Comparison of ENCODE assay signal across 18 cellular contexts in the genomic region with DNA sequence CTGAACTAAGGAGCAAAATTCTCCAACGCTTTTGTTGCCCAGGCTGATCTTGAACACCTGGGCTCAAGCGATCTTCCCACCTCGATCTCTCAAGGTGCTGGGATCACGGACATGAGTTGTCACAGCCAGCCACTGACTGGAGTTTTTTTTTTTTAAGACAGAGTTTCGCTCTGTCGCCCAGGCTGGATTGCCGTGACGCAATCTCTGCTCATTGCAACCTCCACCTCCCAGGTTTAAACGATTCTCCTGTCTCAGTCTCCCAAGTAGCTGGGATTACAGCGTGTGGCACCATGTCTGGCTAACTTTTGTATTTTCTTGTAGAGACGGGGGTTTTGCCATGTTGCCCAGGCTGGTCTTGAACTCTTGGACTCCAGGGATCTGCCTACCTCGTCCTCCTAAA. TPM values are rescaled to one million over a fixed set of nuclear protein-coding genes. Genes with fewer than 3 reads are reported as not detected.
DNase-seq lines count a peak whose midpoint lies in the region; ATAC-seq and TF ChIP-seq lines count a peak whose summit lies in the region.
"Had no signal": no experiment of that assay in that cellular context is flagged by ENCODE, and none has a peak within 500 bp of the region (broad histone marks: within the 10 kb centered on the region; RNA-seq: fewer than 3 reads in every experiment).

No MANE protein-coding gene starts in this region.

- H3K4me1 ChIP-seq in DOHH2 (ENCODE audit: control insufficient read depth, low read length) (peaks cover 89% of the 10 kb centered on the region), spleen (peaks cover 26 to 92% (median 66%) of the 10 kb centered on the region in 6 donors)

- peaks cover 19% of the 10 kb centered on the region for H3F3A ChIP-seq in DOHH2 (ENCODE audit: control insufficient read depth, insufficient read depth)

- H3K9me3 ChIP-seq in DOHH2 (ENCODE audit: control insufficient read depth, insufficient read depth, low read length) (no peaks in the 10 kb centered on the region), spleen (no peaks in the 10 kb centered on the region)
- H3K9me3 ChIP-seq: BE2C had no signal

- DNase-seq in chondrocyte (ENCODE audit: low spot score) (peak; percentile 20), spleen (peak; percentile 41), GM19238 (ENCODE audit: insufficient read length, low spot score) (no peak), RKO (ENCODE audit: low spot score) (no peak)
- DNase-seq: CD8-positive, alpha-beta memory T cell; GDM1; KBM-7; NCI-H1092 treated with DMSO at 0.1 percent for 48 hours; NCI-H1694; NCI-H510A treated with DMSO at 0.1 percent for 48 hours; T-cell had no signal

- no peak for TF ChIP-seq POLR2A in spleen (IDR thresholded peaks at IDR 0.05)

- H3K36me3 Mint-ChIP-seq in chondrocyte (ENCODE audit: low read depth) = peaks cover 1% of the 10 kb centered on the region

- H3K27ac ChIP-seq in DOHH2 (ENCODE audit: low read depth, low read length) (peak overlapping the region; percentile 17; the same call in 1 of the 2 replicates), spleen (peak overlapping the region in 2 of 8 donors; percentile 2 to 32)
- H3K27ac ChIP-seq: SK-N-MC had no signal

- H3K27ac Mint-ChIP-seq in chondrocyte (ENCODE audit: unreplicated experiment) = no peak overlapping the region
- H3K27ac Mint-ChIP-seq: T-cell had no signal

- TF ChIP-seq RAD21 in Ishikawa (IDR thresholded peaks at IDR 0.05; ENCODE audit: low read depth) = no peak

- H3K4me3 Mint-ChIP-seq in chondrocyte (ENCODE audit: unreplicated experiment) = no peak overlapping the region
- H3K4me3 Mint-ChIP-seq: CD8-positive, alpha-beta memory T cell; T-cell had no signal

- no peaks in the 10 kb centered on the region for H3K27me3 Mint-ChIP-seq in chondrocyte (ENCODE audit: low read depth)
- H3K27me3 Mint-ChIP-seq: CD8-positive, alpha-beta memory T cell; T-cell had no signal

- intact Hi-C loops in spleen (cut with DNase I; ENCODE audit: low total_unique reads) = loop anchor here (10.0 kb wide), 1 partner anchor 98 kb away; no protein-coding TSS in a partner anchor

- TF ChIP-seq EP300 in Ishikawa (IDR thresholded peaks at IDR 0.05; ENCODE audit: borderline replicate concordance) = no peak

- H3K4me3 ChIP-seq in DOHH2 (ENCODE audit: low read length) = no peak overlapping the region
- H3K4me3 ChIP-seq in spleen = no peak overlapping the region
- H3K4me3 ChIP-seq: GM12878, SK-N-MC had no signal

- peaks cover 47% of the 10 kb centered on the region for H3K4me1 Mint-ChIP-seq in chondrocyte (ENCODE audit: low read depth)

- H3K4me2 ChIP-seq in DOHH2 (ENCODE audit: low read length) = no peak overlapping the region; the same call in 1 of the 2 replicates

- peaks cover 91% of the 10 kb centered on the region for H3K79me2 ChIP-seq in DOHH2 (ENCODE audit: control insufficient read depth, low read length)

- H3K9me2 ChIP-seq in DOHH2 (replicated peaks; ENCODE audit: control insufficient read depth, low read length) = no peaks in the 10 kb centered on the region

- H4K20me1 ChIP-seq in DOHH2 (ENCODE audit: control insufficient read depth, insufficient read depth, low read depth, low read length) = 0 out of 2 replicates have a peak, but pooled peaks cover 4% of the 10 kb centered on the region

- TF ChIP-seq CTCF in DOHH2 (IDR thresholded peaks at IDR 0.05; ENCODE audit: low read depth, low read length, poor library complexity, severe bottlenecking) (no peak), chondrocyte (IDR thresholded peaks at IDR 0.05) (no peak), spleen (IDR thresholded peaks at IDR 0.05 in 8 of 11, conservative IDR thresholded peaks at IDR 0.05 in 3 of 11) (no peak)

- no peak for ATAC-seq in GM21423 (IDR thresholded peaks at IDR 0.05; ENCODE audit: unreplicated experiment)
- ATAC-seq: GM12878, Right ventricle myocardium inferior, T-cell had no signal

- H3K27me3 ChIP-seq in DOHH2 (ENCODE audit: control insufficient read depth, low read length) (no peaks in the 10 kb centered on the region), spleen (replicated peaks in 1 of 7) (no peaks in the 10 kb centered on the region)
- H3K27me3 ChIP-seq: BE2C had no signal

- H3K36me3 ChIP-seq in DOHH2 (ENCODE audit: control insufficient read depth, low read length) (peaks cover 63% of the 10 kb centered on the region), spleen (peaks cover 0 to 36% (median 0%) of the 10 kb centered on the region in 6 donors)
- H3K36me3 ChIP-seq: BE2C had no signal

- WGBS in spleen, 5 donors = 76 to 95% (median 85%) methylated on average over 12 of the region's 12 CpGs

- H3K9me3 Mint-ChIP-seq in chondrocyte (ENCODE audit: low read depth) = no peaks in the 10 kb centered on the region
- H3K9me3 Mint-ChIP-seq: CD8-positive, alpha-beta memory T cell; T-cell had no signal

TF ChIP-seq in Ishikawa, 13 proteins besides CTCF, POLR2A, EP300 and RAD21:
- TF ChIP-seq CEBPB (IDR thresholded peaks at IDR 0.05) = peak; percentile 48; the same call in 1 of the 2 replicates
- TF ChIP-seq, protein P1, sequence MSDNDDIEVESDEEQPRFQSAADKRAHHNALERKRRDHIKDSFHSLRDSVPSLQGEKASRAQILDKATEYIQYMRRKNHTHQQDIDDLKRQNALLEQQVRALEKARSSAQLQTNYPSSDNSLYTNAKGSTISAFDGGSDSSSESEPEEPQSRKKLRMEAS (IDR thresholded peaks at IDR 0.05) = no peak
TF ChIP-seq in Ishikawa: peak in this region for 1.

RNA-seq across cellular contexts. Expression of gene EHMT1, which starts 58.2 kb away (rescaled TPM):
- 59.6 to 92.3 TPM (median 61.0 TPM) in 3 replicates for total RNA-seq in chondrocyte
- total RNA-seq in spleen = 100 to 1,000 TPM in 6 of 7 donors, 10 to 100 TPM in 1; 87.7 to 163 (median 130) TPM
- 10 to 100 TPM; 35.5 to 60.9 (median 54.9) TPM for polyA plus RNA-seq in spleen

Comparison
In these comparisons a context has a peak if more than half of its experiments do, and no peak if none do; other contexts are left out.
1. DNase-seq: peak in chondrocyte (single experiment) and spleen (single experiment); none in GM19238 (single experiment) and RKO (single experiment).